Comparison of ENCODE assay signal across 9 cellular contexts in genomic region chr10:29535778-29536459, GRCh38.
DNase-seq lines count a peak whose midpoint lies in the region; ATAC-seq and TF ChIP-seq lines count a peak whose summit lies in the region.
"Had no signal": no experiment of that assay in that cellular context is flagged by ENCODE, and none has a peak within 500 bp of the region (broad histone marks: within the 10 kb centered on the region; RNA-seq: fewer than 3 reads in every experiment).

No MANE protein-coding gene starts in this region.

- no peak overlapping the region for H3K4me3 ChIP-seq in Panc1 (ENCODE audit: low read depth in 2 of 2, low read length in 2 of 2)

- H3K36me3 ChIP-seq in Panc1 (ENCODE audit: control insufficient read depth, insufficient read depth, low read length), result no peaks in the 10 kb centered on the region

- ATAC-seq in Panc1 (peak; percentile 63), GM18858 (IDR thresholded peaks at IDR 0.05; ENCODE audit: unreplicated experiment) (no peak), T-cell (replicated peaks in 1 of 4) (no peak)

- in situ Hi-C loops in Panc1 (cut with HindIII; ENCODE audit: low pct_unique_long_range_greater_than_20kb, low sequenced_read_pairs), result no loop called here

- H3K27me3 ChIP-seq in Panc1 (ENCODE audit: control insufficient read depth, insufficient read depth, low read length), result no peaks in the 10 kb centered on the region

- POLR2A ChIA-PET in Panc1 (lab: Charles Lee), result interaction anchor here (0.8 kb wide), 1 partner anchor 221 kb away, joined by 3 read pairs; no protein-coding TSS in a partner anchor
- POLR2A ChIA-PET in T-cell (lab: Charles Lee), result no interaction called here

- H3K27me3 Mint-ChIP-seq in endothelial cell (ENCODE audit: unreplicated experiment) (peaks cover 1% of the 10 kb centered on the region), mesothelial cell of epicardium (ENCODE audit: low read depth) (no peaks in the 10 kb centered on the region), type B pancreatic cell (no peaks in the 10 kb centered on the region), T-cell (no peaks in the 10 kb centered on the region)

- no TSS peak for BruUV-seq in Panc1 (replicated peaks; lab: Mats Ljungman, UMichigan)

- peak overlapping the region; percentile 77 for H3K27ac ChIP-seq in Panc1 (ENCODE audit: low read length)

- CTCF ChIA-PET in Panc1 (lab: Charles Lee), result interaction anchor here (0.6 to 1.5 kb wide), 3 partner anchors 19 to 54 kb away, joined by 3 to 6 read pairs (median 3); no protein-coding TSS in a partner anchor
- CTCF ChIA-PET in T-cell (lab: Charles Lee), result no interaction called here

- H3K4me1 ChIP-seq in Panc1 (ENCODE audit: control insufficient read depth, insufficient read depth, low read length), result peaks cover 20% of the 10 kb centered on the region

- peak; percentile 63 for TF ChIP-seq CTCF in Panc1 (IDR thresholded peaks at IDR 0.05)
- no peak for TF ChIP-seq CTCF in endothelial cell (IDR thresholded peaks at IDR 0.05; ENCODE audit: unreplicated experiment)
- no peak for TF ChIP-seq CTCF in mesothelial cell of epicardium (IDR thresholded peaks at IDR 0.05; ENCODE audit: unreplicated experiment)
- peak; percentile 40 for TF ChIP-seq CTCF in type B pancreatic cell (conservative IDR thresholded peaks at IDR 0.05)

- intact Hi-C loops in Panc1 (cut with micrococcal nuclease; ENCODE audit: unreplicated experiment), result no loop called here

- peaks cover 27% of the 10 kb centered on the region for H3K36me3 Mint-ChIP-seq in endothelial cell (ENCODE audit: low read depth, unreplicated experiment)
- H3K36me3 Mint-ChIP-seq in mesothelial cell of epicardium, result peaks cover 20% of the 10 kb centered on the region
- peaks cover 34% of the 10 kb centered on the region for H3K36me3 Mint-ChIP-seq in type B pancreatic cell
- H3K36me3 Mint-ChIP-seq in T-cell, result peaks cover 38% of the 10 kb centered on the region

- no peaks in the 10 kb centered on the region for H3K9me3 Mint-ChIP-seq in endothelial cell (ENCODE audit: unreplicated experiment)
- H3K9me3 Mint-ChIP-seq in mesothelial cell of epicardium, result no peaks in the 10 kb centered on the region
- no peaks in the 10 kb centered on the region for H3K9me3 Mint-ChIP-seq in type B pancreatic cell
- no peaks in the 10 kb centered on the region for H3K9me3 Mint-ChIP-seq in T-cell

- H3K9me3 ChIP-seq in Panc1 (ENCODE audit: control insufficient read depth, insufficient read depth, low read depth, low read length), result no peaks in the 10 kb centered on the region

- peak overlapping the region; percentile 2 for H3K4me3 Mint-ChIP-seq in endothelial cell (ENCODE audit: unreplicated experiment)
- peak overlapping the region; percentile 24 for H3K4me3 Mint-ChIP-seq in mesothelial cell of epicardium
- H3K4me3 Mint-ChIP-seq in type B pancreatic cell, result peak overlapping the region; percentile 65
- H3K4me3 Mint-ChIP-seq in T-cell, result no peak overlapping the region

- H3K27ac Mint-ChIP-seq in endothelial cell (ENCODE audit: unreplicated experiment) (no peak overlapping the region), mesothelial cell of epicardium (peak overlapping the region; percentile 87), type B pancreatic cell (peak overlapping the region; percentile 37), T-cell (no peak overlapping the region)

- H3K4me1 Mint-ChIP-seq in endothelial cell (ENCODE audit: unreplicated experiment), result peaks cover 4% of the 10 kb centered on the region
- H3K4me1 Mint-ChIP-seq in mesothelial cell of epicardium, result peaks cover 53% of the 10 kb centered on the region
- H3K4me1 Mint-ChIP-seq in type B pancreatic cell (ENCODE audit: unreplicated experiment), result peaks cover 47% of the 10 kb centered on the region
- peaks cover 1 to 6% (median 2%) of the 10 kb centered on the region in 3 donors for H3K4me1 Mint-ChIP-seq in T-cell

- DNase-seq in Panc1 (ENCODE audit: low read depth, low spot score) (no peak), endothelial cell (ENCODE audit: low spot score) (no peak), mesothelial cell of epicardium (ENCODE audit: low spot score in 2 of 2, unreplicated experiment in 2 of 2) (no peak), type B pancreatic cell (ENCODE audit: extremely low spot score, unreplicated experiment) (no peak), NCI-H1417 treated with DMSO at 0.1 percent for 48 hours (lab: John Stamatoyannopoulos, UW) (no peak), GF-D8 (lab: John Stamatoyannopoulos, UW) (no peak), T-cell (no peak)
- DNase-seq: stimulated activated naive CD4-positive, alpha-beta T cell treated with Interleukin-2 at 50 U/mL for 16 hours had no signal

Comparison
In these comparisons a context has a peak if more than half of its experiments do, and no peak if none do; other contexts are left out.
1. CTCF ChIP-seq: peak in Panc1 (single experiment) and type B pancreatic cell (single experiment); none in endothelial cell (single experiment) and mesothelial cell of epicardium (single experiment).
2. H3K27ac Mint-ChIP-seq: peak in mesothelial cell of epicardium (single experiment) and type B pancreatic cell (single experiment); none in endothelial cell (single experiment) and T-cell (0 of 2).
3. H3K4me3 Mint-ChIP-seq: peak in endothelial cell (single experiment), mesothelial cell of epicardium (single experiment) and type B pancreatic cell (single experiment); none in T-cell (0 of 3).